In genomic region chr14:22556021-22556989, GRCh38 we compare ENCODE assay signal across 8 cellular contexts. TPM values are rescaled to one million over a fixed set of nuclear protein-coding genes. Genes with fewer than 3 reads are reported as not detected.
DNase-seq lines count a peak whose midpoint lies in the region; ATAC-seq and TF ChIP-seq lines count a peak whose summit lies in the region.

No MANE protein-coding gene starts in this region.

- ATAC-seq in GM18517 (IDR thresholded peaks at IDR 0.05; ENCODE audit: unreplicated experiment) (peak; percentile 74), HG02885 (IDR thresholded peaks at IDR 0.05; ENCODE audit: poor library complexity, unreplicated experiment) (peak; percentile 73), gastroesophageal sphincter (peak; percentile 27), gastrocnemius medialis (peak in 1 of 2 donors; percentile 14)
- peak; percentile 59 to 67 for ATAC-seq in activated T-cell treated with anti-CD3 and anti-CD28 coated beads, Interleukin-2, amount 50 U/mL, for 72 hours (replicated peaks in 1 of 2)

- H3K36me3 Mint-ChIP-seq in activated T-cell treated with anti-CD3 and anti-CD28 coated beads, Interleukin-2, amount 50 U/mL, for 72 hours (ENCODE audit: insufficient read depth in 2 of 2), result peaks cover 12 to 16% of the 10 kb centered on the region in 2 donors

- no peaks in the 10 kb centered on the region for H4K20me1 ChIP-seq in OCI-LY7 (ENCODE audit: insufficient read depth, low read length)

- TF ChIP-seq POLR2A in gastroesophageal sphincter (IDR thresholded peaks at IDR 0.05) (no peak), gastrocnemius medialis (IDR thresholded peaks at IDR 0.05) (no peak)

- peak; percentile 100 for DNase-seq in OCI-LY7 (ENCODE audit: low spot score)
- peak; percentile 97 to 98 for DNase-seq in activated T-cell treated with anti-CD3 and anti-CD28 coated beads, Interleukin-2, amount 50 U/mL, for 72 hours
- peak; percentile 32 to 36 for DNase-seq in gastrocnemius medialis
- DNase-seq in cerebellar nuclear complex (lab: John Stamatoyannopoulos, UW), result no peak
- no peak for DNase-seq in SHP77 (lab: John Stamatoyannopoulos, UW)

- H3K4me1 Mint-ChIP-seq in activated T-cell treated with anti-CD3 and anti-CD28 coated beads, Interleukin-2, amount 50 U/mL, for 72 hours (ENCODE audit: low read depth), result peaks cover 95% of the 10 kb centered on the region

- in situ Hi-C loops in gastrocnemius medialis (cut with MboI; ENCODE audit: low sequenced_read_pairs in 4 of 4), result loop anchor here in 1 of 4 donors (25.0 kb wide), 1 partner anchor 306 kb away; the partner anchor contains the start of gene LRP10

- no peaks in the 10 kb centered on the region for H3K9me2 ChIP-seq in OCI-LY7 (ENCODE audit: insufficient read depth, low read length)

- H3K27me3 Mint-ChIP-seq in activated T-cell treated with anti-CD3 and anti-CD28 coated beads, Interleukin-2, amount 50 U/mL, for 72 hours (ENCODE audit: low read depth), result no peaks in the 10 kb centered on the region

- TF ChIP-seq CTCF in OCI-LY7 (conservative IDR thresholded peaks at IDR 0.05; ENCODE audit: low read length) (no peak), gastroesophageal sphincter (IDR thresholded peaks at IDR 0.05) (no peak), gastrocnemius medialis (IDR thresholded peaks at IDR 0.05 in 4 of 5, conservative IDR thresholded peaks at IDR 0.05 in 1 of 5) (no peak)

- H3K27ac ChIP-seq in OCI-LY7 (ENCODE audit: low read depth, low read length, poor library complexity, severe bottlenecking) (peak overlapping the region; percentile 97), gastroesophageal sphincter (peak overlapping the region in 3 of 4 donors; percentile 6 to 68 (median 64)), gastrocnemius medialis (peak overlapping the region in 2 of 4 donors; percentile 56 to 60)

- TSS peak; percentile 84 for BruUV-seq in OCI-LY7 (replicated peaks; lab: Mats Ljungman, UMichigan)

- H3K4me3 ChIP-seq in OCI-LY7 (ENCODE audit: low read depth, low read length, poor library complexity, severe bottlenecking), result peak overlapping the region; percentile 57
- peak overlapping the region in 1 of 2 donors; percentile 50 for H3K4me3 ChIP-seq in gastroesophageal sphincter
- peak overlapping the region in 2 of 4 donors; percentile 45 to 62 for H3K4me3 ChIP-seq in gastrocnemius medialis

- no peaks in the 10 kb centered on the region for H3K9me3 Mint-ChIP-seq in activated T-cell treated with anti-CD3 and anti-CD28 coated beads, Interleukin-2, amount 50 U/mL, for 72 hours

- intact Hi-C loops in OCI-LY7 (cut with micrococcal nuclease; ENCODE audit: unreplicated experiment), result loop anchor here (1.0 to 5.0 kb wide), 12 partner anchors 24 to 746 kb away; partner anchors contain the start of genes OXA1L, PPP1R3E and SLC7A7
- intact Hi-C loops in gastrocnemius medialis (cut with DNase I; ENCODE audit: low total_unique reads), result loop anchor here (2.0 to 5.0 kb wide), 5 partner anchors 96 to 426 kb away; partner anchors contain the start of genes AJUBA and OXA1L

- peak overlapping the region; percentile 100 for H3K27ac Mint-ChIP-seq in activated T-cell treated with anti-CD3 and anti-CD28 coated beads, Interleukin-2, amount 50 U/mL, for 72 hours

- H3K36me3 ChIP-seq in OCI-LY7 (ENCODE audit: insufficient read depth, low read length), result peaks cover 17% of the 10 kb centered on the region; the same call in 1 of the 2 replicates
- H3K36me3 ChIP-seq in gastroesophageal sphincter, result no peaks in the 10 kb centered on the region
- no peaks in the 10 kb centered on the region for H3K36me3 ChIP-seq in gastrocnemius medialis

- H3K4me2 ChIP-seq in OCI-LY7 (ENCODE audit: low read length), result peak overlapping the region; percentile 79

- H3K9me3 ChIP-seq in OCI-LY7 (ENCODE audit: low read length) (no peaks in the 10 kb centered on the region), gastroesophageal sphincter (no peaks in the 10 kb centered on the region), gastrocnemius medialis (no peaks in the 10 kb centered on the region)

- peak overlapping the region; percentile 91 to 94 for H3K4me3 Mint-ChIP-seq in activated T-cell treated with anti-CD3 and anti-CD28 coated beads, Interleukin-2, amount 50 U/mL, for 72 hours

- CTCF ChIA-PET in OCI-LY7 (lab: Charles Lee; ENCODE audit: unreplicated experiment), result interaction anchor here (0.7 to 2.9 kb wide), 16 partner anchors 10 to 172 kb away, joined by 3 to 19 read pairs (median 4); no protein-coding TSS in a partner anchor

- no peaks in the 10 kb centered on the region for H3K79me2 ChIP-seq in OCI-LY7 (ENCODE audit: insufficient read depth, low read depth, low read length)

- H2AFZ ChIP-seq in OCI-LY7 (ENCODE audit: low read length), result no peak overlapping the region; the same call in 1 of the 2 replicates

- H3K27me3 ChIP-seq in gastroesophageal sphincter (no peaks in the 10 kb centered on the region), gastrocnemius medialis (no peaks in the 10 kb centered on the region)

- POLR2A ChIA-PET in OCI-LY7 (lab: Charles Lee), result interaction anchor here (0.7 to 3.5 kb wide), 38 partner anchors 9 to 247 kb away, joined by 3 to 47 read pairs (median 5); partner anchors contain the start of gene ABHD4

- H3K4me1 ChIP-seq in OCI-LY7 (ENCODE audit: insufficient read depth, low read length, poor library complexity, severe bottlenecking), result peaks cover 91% of the 10 kb centered on the region
- peaks cover 0 to 24% (median 9%) of the 10 kb centered on the region in 3 donors for H3K4me1 ChIP-seq in gastroesophageal sphincter
- H3K4me1 ChIP-seq in gastrocnemius medialis, result peaks cover 9 to 14% of the 10 kb centered on the region in 2 donors

- no peak for TF ChIP-seq EP300 in gastroesophageal sphincter (IDR thresholded peaks at IDR 0.05)

- WGBS in gastroesophageal sphincter (ENCODE audit: low coverage in 1 of 2), 2 donors, result 21 to 80% methylated on average over 1 to 3 of the region's 28 CpGs

RNA-seq across cellular contexts. Expression of gene DAD1, which starts 32.7 kb away (rescaled TPM):
- total RNA-seq in OCI-LY7 (2014; rRNA removed; shearing (Covaris generic)), result 88.6 and 154 TPM in 2 replicates
- total RNA-seq in OCI-LY7 (2022) (115 and 117 TPM in 2 replicates), gastroesophageal sphincter (100 to 1,000 TPM; 123 to 228 (median 171) TPM), gastrocnemius medialis (100 to 1,000 TPM; 155 to 257 (median 209) TPM)
- total RNA-seq in activated T-cell treated with anti-CD3 and anti-CD28 coated beads, Interleukin-2, amount 50 U/mL, for 72 hours, result 100 to 1,000 TPM; 165 to 188 TPM

RNA-seq across cellular contexts. Expression of gene ABHD4, which starts 41.8 kb away (rescaled TPM):
- total RNA-seq in OCI-LY7 (2014; rRNA removed; shearing (Covaris generic)), result 5.6 and 6.6 TPM in 2 replicates
- total RNA-seq in OCI-LY7 (2022), result 15.1 and 15.6 TPM in 2 replicates
- total RNA-seq in activated T-cell treated with anti-CD3 and anti-CD28 coated beads, Interleukin-2, amount 50 U/mL, for 72 hours, result 10 to 100 TPM; 18.8 to 21.9 TPM
- 10 to 100 TPM; 23.8 to 42.0 (median 31.0) TPM for total RNA-seq in gastroesophageal sphincter
- 10 to 100 TPM; 17.1 to 38.7 (median 27.6) TPM for total RNA-seq in gastrocnemius medialis

Comparison
In these comparisons a context has a peak if more than half of its experiments do, and no peak if none do; other contexts are left out.
1. DNase-seq: peak in OCI-LY7 (single experiment), activated T-cell treated with anti-CD3 and anti-CD28 coated beads, Interleukin-2, amount 50 U/mL, for 72 hours (2 of 2) and gastrocnemius medialis (2 of 2); none in cerebellar nuclear complex (0 of 2) and SHP77 (0 of 2).